15 cellular contexts compared by ENCODE assay signal in the genomic region with DNA sequence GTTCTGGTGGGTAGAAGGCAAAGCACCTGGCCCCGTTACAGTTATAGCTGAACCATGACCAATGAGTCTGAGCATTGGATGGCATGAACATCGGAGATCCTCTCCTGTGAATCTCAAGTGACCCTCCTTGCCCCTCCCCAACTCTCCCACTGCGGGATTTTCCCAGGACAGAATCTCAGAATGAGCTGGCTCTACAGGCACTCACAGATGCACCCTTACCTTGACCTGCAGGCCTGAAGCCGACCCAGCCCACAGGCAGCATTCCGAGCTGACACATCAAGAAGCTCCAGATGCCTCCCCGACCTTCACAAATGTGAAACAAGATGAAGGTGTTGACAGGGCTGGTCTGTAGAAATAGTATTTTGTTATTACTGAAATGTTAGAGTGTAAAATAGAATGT.
DNase-seq lines count a peak whose midpoint lies in the region; ATAC-seq and TF ChIP-seq lines count a peak whose summit lies in the region.
"Had no signal": no experiment of that assay in that cellular context is flagged by ENCODE, and none has a peak within 500 bp of the region (broad histone marks: within the 10 kb centered on the region; RNA-seq: fewer than 3 reads in every experiment).

No MANE protein-coding gene starts in this region.

- no peaks in the 10 kb centered on the region for H3K27me3 Mint-ChIP-seq in activated CD8-positive, alpha-beta T cell treated with anti-CD3 and anti-CD28 coated beads for 36 hours
- H3K27me3 Mint-ChIP-seq in activated CD8-positive, alpha-beta T cell treated with anti-CD3 and anti-CD28 coated beads, Interleukin-2, amount 10 ng/mL, durations not matched to agents 7 days and 5 days (ENCODE audit: low read depth): no peaks in the 10 kb centered on the region
- H3K27me3 Mint-ChIP-seq in natural killer cell treated with Interleukin-12 subunit alpha and Interleukin-12 subunit beta and Interleukin-15 and Interleukin-18, amount 100 ng/mL, for 72 hours: peaks cover 0 to 2% of the 10 kb centered on the region in 2 donors
- H3K27me3 Mint-ChIP-seq in natural killer cell (ENCODE audit: low read depth in 2 of 2): peaks cover 0 to 5% of the 10 kb centered on the region in 2 donors

- no peak for ATAC-seq in activated CD8-positive, alpha-beta T cell treated with anti-CD3 and anti-CD28 coated beads for 36 hours
- ATAC-seq in activated CD8-positive, alpha-beta T cell treated with anti-CD3 and anti-CD28 coated beads, Interleukin-2, amount 10 ng/mL, durations not matched to agents 7 days and 5 days: no peak
- no peak for ATAC-seq in natural killer cell treated with Interleukin-12 subunit alpha and Interleukin-12 subunit beta and Interleukin-15 and Interleukin-18, amount 100 ng/mL, for 72 hours
- no peak for ATAC-seq in natural killer cell
- ATAC-seq: GM23338 had no signal

- peaks cover 57% of the 10 kb centered on the region for H3K4me1 Mint-ChIP-seq in activated CD8-positive, alpha-beta T cell treated with anti-CD3 and anti-CD28 coated beads for 36 hours (ENCODE audit: low read depth)
- peaks cover 61% of the 10 kb centered on the region for H3K4me1 Mint-ChIP-seq in activated CD8-positive, alpha-beta T cell treated with anti-CD3 and anti-CD28 coated beads, Interleukin-2, amount 10 ng/mL, durations not matched to agents 7 days and 5 days (ENCODE audit: low read depth)
- H3K4me1 Mint-ChIP-seq in natural killer cell treated with Interleukin-12 subunit alpha and Interleukin-12 subunit beta and Interleukin-15 and Interleukin-18, amount 100 ng/mL, for 72 hours (ENCODE audit: low read depth in 2 of 2): peaks cover 62 to 64% of the 10 kb centered on the region in 2 donors
- H3K4me1 Mint-ChIP-seq in natural killer cell: peaks cover 36 to 37% of the 10 kb centered on the region in 2 donors

- peak overlapping the region; percentile 4 for H3K27ac Mint-ChIP-seq in activated CD8-positive, alpha-beta T cell treated with anti-CD3 and anti-CD28 coated beads for 36 hours
- H3K27ac Mint-ChIP-seq in activated CD8-positive, alpha-beta T cell treated with anti-CD3 and anti-CD28 coated beads, Interleukin-2, amount 10 ng/mL, durations not matched to agents 7 days and 5 days: no peak overlapping the region
- H3K27ac Mint-ChIP-seq in natural killer cell treated with Interleukin-12 subunit alpha and Interleukin-12 subunit beta and Interleukin-15 and Interleukin-18, amount 100 ng/mL, for 72 hours: peak overlapping the region; percentile 84 to 94
- no peak overlapping the region for H3K27ac Mint-ChIP-seq in natural killer cell
- H3K27ac Mint-ChIP-seq: CD4-positive, alpha-beta T cell; GM23338 had no signal

- no peak overlapping the region for H3K4me3 Mint-ChIP-seq in activated CD8-positive, alpha-beta T cell treated with anti-CD3 and anti-CD28 coated beads for 36 hours
- H3K4me3 Mint-ChIP-seq in activated CD8-positive, alpha-beta T cell treated with anti-CD3 and anti-CD28 coated beads, Interleukin-2, amount 10 ng/mL, durations not matched to agents 7 days and 5 days: no peak overlapping the region
- no peak overlapping the region for H3K4me3 Mint-ChIP-seq in natural killer cell treated with Interleukin-12 subunit alpha and Interleukin-12 subunit beta and Interleukin-15 and Interleukin-18, amount 100 ng/mL, for 72 hours
- no peak overlapping the region for H3K4me3 Mint-ChIP-seq in natural killer cell
- H3K4me3 Mint-ChIP-seq: CD4-positive, alpha-beta T cell; GM23338 had no signal

- CTCF ChIA-PET in activated CD8-positive, alpha-beta T cell treated with anti-CD3 and anti-CD28 coated beads for 36 hours (lab: Charles Lee): interaction anchor here (1.1 to 2.8 kb wide), 2 partner anchors 9 to 33 kb away, joined by 3 to 17 read pairs; no protein-coding TSS in a partner anchor
- CTCF ChIA-PET in activated CD8-positive, alpha-beta T cell treated with anti-CD3 and anti-CD28 coated beads, Interleukin-2, amount 10 ng/mL, durations not matched to agents 7 days and 5 days (lab: Charles Lee): interaction anchor here (2.5 to 3.0 kb wide), 3 partner anchors 9 to 155 kb away, joined by 11 to 31 read pairs (median 12); no protein-coding TSS in a partner anchor

- no peak for DNase-seq in activated CD8-positive, alpha-beta T cell treated with anti-CD3 and anti-CD28 coated beads for 36 hours
- DNase-seq in activated CD8-positive, alpha-beta T cell treated with anti-CD3 and anti-CD28 coated beads, Interleukin-2, amount 10 ng/mL, durations not matched to agents 7 days and 5 days: no peak
- DNase-seq in natural killer cell treated with Interleukin-12 subunit alpha and Interleukin-12 subunit beta and Interleukin-15 and Interleukin-18, amount 100 ng/mL, for 72 hours (ENCODE audit: low spot score): no peak
- no peak for DNase-seq in natural killer cell
- peak; percentile 69 for DNase-seq in islet precursor cell
- DNase-seq in NCI-H2171 (lab: John Stamatoyannopoulos, UW): no peak
- no peak for DNase-seq in COLO829 (ENCODE audit: low spot score)
- DNase-seq: 8988T; AML-193; C1 segment of cervical spinal cord; CD4-positive, alpha-beta T cell; DMS79 treated with DMSO at 0.1 percent for 48 hours; EL; H7 had no signal

- intact Hi-C loops in activated CD8-positive, alpha-beta T cell treated with anti-CD3 and anti-CD28 coated beads for 36 hours (cut with micrococcal nuclease): no loop called here
- intact Hi-C loops in natural killer cell (cut with micrococcal nuclease): loop anchor here (10.0 kb wide), 1 partner anchor 267 kb away; a partner anchor contains a TSS

- peaks cover 13% of the 10 kb centered on the region for H3K9me3 Mint-ChIP-seq in activated CD8-positive, alpha-beta T cell treated with anti-CD3 and anti-CD28 coated beads for 36 hours
- peaks cover 9% of the 10 kb centered on the region for H3K9me3 Mint-ChIP-seq in activated CD8-positive, alpha-beta T cell treated with anti-CD3 and anti-CD28 coated beads, Interleukin-2, amount 10 ng/mL, durations not matched to agents 7 days and 5 days (ENCODE audit: insufficient read depth)
- H3K9me3 Mint-ChIP-seq in natural killer cell treated with Interleukin-12 subunit alpha and Interleukin-12 subunit beta and Interleukin-15 and Interleukin-18, amount 100 ng/mL, for 72 hours: peaks cover 6% of the 10 kb centered on the region
- peaks cover 5% of the 10 kb centered on the region in 2 donors for H3K9me3 Mint-ChIP-seq in natural killer cell
- H3K9me3 Mint-ChIP-seq: GM23338 had no signal

- no peak for TF ChIP-seq CTCF in activated CD8-positive, alpha-beta T cell treated with anti-CD3 and anti-CD28 coated beads for 36 hours (IDR thresholded peaks at IDR 0.05)
- no peak for TF ChIP-seq CTCF in natural killer cell (IDR thresholded peaks at IDR 0.05)

- POLR2A ChIA-PET in activated CD8-positive, alpha-beta T cell treated with anti-CD3 and anti-CD28 coated beads for 36 hours (lab: Charles Lee): interaction anchor here (1.1 to 5.9 kb wide), 3 partner anchors 9 to 52 kb away, joined by 4 to 64 read pairs (median 12); no protein-coding TSS in a partner anchor
- POLR2A ChIA-PET in activated CD8-positive, alpha-beta T cell treated with anti-CD3 and anti-CD28 coated beads, Interleukin-2, amount 10 ng/mL, durations not matched to agents 7 days and 5 days (lab: Charles Lee): interaction anchor here (1.5 to 3.5 kb wide), 2 partner anchors 52 to 66 kb away, joined by 5 to 22 read pairs; no protein-coding TSS in a partner anchor

- peaks cover 18% of the 10 kb centered on the region for H3K36me3 Mint-ChIP-seq in activated CD8-positive, alpha-beta T cell treated with anti-CD3 and anti-CD28 coated beads for 36 hours (ENCODE audit: low read depth)
- H3K36me3 Mint-ChIP-seq in activated CD8-positive, alpha-beta T cell treated with anti-CD3 and anti-CD28 coated beads, Interleukin-2, amount 10 ng/mL, durations not matched to agents 7 days and 5 days (ENCODE audit: low read depth): peaks cover 48% of the 10 kb centered on the region
- peaks cover 27% of the 10 kb centered on the region for H3K36me3 Mint-ChIP-seq in natural killer cell treated with Interleukin-12 subunit alpha and Interleukin-12 subunit beta and Interleukin-15 and Interleukin-18, amount 100 ng/mL, for 72 hours
- H3K36me3 Mint-ChIP-seq in natural killer cell: peaks cover 16% of the 10 kb centered on the region

Comparison
In these comparisons a context has a peak if more than half of its experiments do, and no peak if none do; other contexts are left out.
1. H3K27ac Mint-ChIP-seq: peak in activated CD8-positive, alpha-beta T cell treated with anti-CD3 and anti-CD28 coated beads for 36 hours (single experiment) and natural killer cell treated with Interleukin-12 subunit alpha and Interleukin-12 subunit beta and Interleukin-15 and Interleukin-18, amount 100 ng/mL, for 72 hours (2 of 2); none in activated CD8-positive, alpha-beta T cell treated with anti-CD3 and anti-CD28 coated beads, Interleukin-2, amount 10 ng/mL, durations not matched to agents 7 days and 5 days (single experiment) and natural killer cell (0 of 2).